18 cellular contexts compared by ENCODE assay signal in genomic region chr2:193894090-193894489, GRCh38.
"Had no signal": no experiment of that assay in that cellular context is flagged by ENCODE, and none has a peak within 500 bp of the region (broad histone marks: within the 10 kb centered on the region; RNA-seq: fewer than 3 reads in every experiment).

No MANE protein-coding gene starts in this region.

- H3K27me3 ChIP-seq: body of pancreas, gastrocnemius medialis, heart right ventricle, transverse colon had no signal

- H3K4me1 Mint-ChIP-seq: nephron had no signal

- H3K4me3 Mint-ChIP-seq: nephron had no signal

- H3K9me3 ChIP-seq: body of pancreas, gastrocnemius medialis, heart right ventricle, lower lobe of right lung, transverse colon had no signal

- H3K36me3 ChIP-seq: gastrocnemius medialis, heart right ventricle, lower lobe of right lung, transverse colon had no signal

- H3K27ac ChIP-seq: body of pancreas, gastrocnemius medialis, heart right ventricle, lower lobe of right lung, transverse colon had no signal

- H3K4me1 ChIP-seq: body of pancreas, gastrocnemius medialis, heart right ventricle, lower lobe of right lung, transverse colon had no signal

- DNase-seq: activated naive CD4-positive, alpha-beta T cell treated with anti-CD3 and anti-CD28 coated beads, Interleukin-2, amount 50 U/mL, for 16 hours; activated T-cell treated with anti-CD3 and anti-CD28 coated beads for 4 hours; amygdala; body of pancreas; caudate nucleus; erythroblast; gastrocnemius medialis; heart right ventricle; left cardiac atrium; lower lobe of right lung; nucleus accumbens; posterior cingulate gyrus; retina; stimulated activated CD4-positive, alpha-beta T cell treated with anti-CD3 and anti-CD28 coated beads, Interleukin-2, amount 100 ng/mL, for 48 hours; stimulated activated naive CD4-positive, alpha-beta T cell; T-helper 9 cell; transverse colon had no signal

- ATAC-seq: body of pancreas, gastrocnemius medialis, heart right ventricle, left cardiac atrium, lower lobe of right lung had no signal

- H3K9me3 Mint-ChIP-seq: nephron had no signal

- H3K27ac Mint-ChIP-seq: nephron had no signal

- H3K4me3 ChIP-seq: body of pancreas, gastrocnemius medialis, heart right ventricle, lower lobe of right lung, transverse colon had no signal
